Comparison of ENCODE assay signal across 1 cellular context in genomic region chr4:151296227-151296626, GRCh38.
TF ChIP-seq lines count a peak whose summit lies in the region.

No MANE protein-coding gene starts in this region.

TF ChIP-seq in HepG2, 621 proteins besides CTCF, POLR2A, EP300 and RAD21 (continued from another document):
- TF ChIP-seq PTBP1 (IDR thresholded peaks at IDR 0.05; ENCODE audit: low read depth, low read length, poor library complexity, severe bottlenecking): no peak
- no peak for TF ChIP-seq ZNF230 (CRISPR knock-in tag; IDR thresholded peaks at IDR 0.05)
- no peak for TF ChIP-seq ZNF841 (CRISPR knock-in tag; IDR thresholded peaks at IDR 0.05; ENCODE audit: borderline replicate concordance)
- TF ChIP-seq ARHGAP35 (CRISPR knock-in tag; IDR thresholded peaks at IDR 0.05; ENCODE audit: borderline replicate concordance): no peak
- TF ChIP-seq FOXC1 (CRISPR knock-in tag; IDR thresholded peaks at IDR 0.05; ENCODE audit: borderline replicate concordance): no peak
- TF ChIP-seq RNF219 (CRISPR knock-in tag; IDR thresholded peaks at IDR 0.05): no peak
- no peak for TF ChIP-seq ZNF18 (CRISPR knock-in tag; IDR thresholded peaks at IDR 0.05; ENCODE audit: insufficient replicate concordance)
- TF ChIP-seq MXI1 (IDR thresholded peaks at IDR 0.05; ENCODE audit: borderline replicate concordance, low read depth, low read length): no peak
- TF ChIP-seq ZNF788 (CRISPR knock-in tag; IDR thresholded peaks at IDR 0.05; ENCODE audit: borderline replicate concordance): no peak
- TF ChIP-seq ZNF414 (CRISPR knock-in tag; IDR thresholded peaks at IDR 0.05): no peak
- no peak for TF ChIP-seq TARDBP (CRISPR knock-in tag; IDR thresholded peaks at IDR 0.05)
- no peak for TF ChIP-seq FOXO4 (CRISPR knock-in tag; conservative IDR thresholded peaks at IDR 0.05)
- no peak for TF ChIP-seq HNRNPH1 (optimal IDR thresholded peaks at IDR 0.05; ENCODE audit: low read depth, low read length)
- TF ChIP-seq ONECUT2 (CRISPR knock-in tag; IDR thresholded peaks at IDR 0.05): peak; percentile 61; the same call in 1 of the 2 replicates
- no peak for TF ChIP-seq ZSCAN5A (CRISPR knock-in tag; IDR thresholded peaks at IDR 0.05; ENCODE audit: borderline replicate concordance)
- no peak for TF ChIP-seq ZMAT3 (CRISPR knock-in tag; conservative IDR thresholded peaks at IDR 0.05)
- peak; percentile 66 for TF ChIP-seq RFX5 (IDR thresholded peaks at IDR 0.05; ENCODE audit: low read depth, low read length)
- TF ChIP-seq ZNF790 (CRISPR knock-in tag; IDR thresholded peaks at IDR 0.05; ENCODE audit: borderline replicate concordance): no peak
- no peak for TF ChIP-seq ZXDC (CRISPR knock-in tag; IDR thresholded peaks at IDR 0.05)
- TF ChIP-seq ZSCAN29 (CRISPR knock-in tag; conservative IDR thresholded peaks at IDR 0.05): no peak
- TF ChIP-seq ZNF597 (CRISPR knock-in tag; IDR thresholded peaks at IDR 0.05): no peak
- TF ChIP-seq MAFK (conservative IDR thresholded peaks at IDR 0.05 in 1 of 2, IDR thresholded peaks at IDR 0.05 in 1 of 2; ENCODE audit: low read length in 2 of 2): no peak
- TF ChIP-seq NR2F1 (CRISPR knock-in tag; IDR thresholded peaks at IDR 0.05): no peak
- TF ChIP-seq ZNF605 (CRISPR knock-in tag; IDR thresholded peaks at IDR 0.05): no peak
- no peak for TF ChIP-seq ZNF12 (CRISPR knock-in tag; IDR thresholded peaks at IDR 0.05)
- TF ChIP-seq NPAS2 (CRISPR knock-in tag; IDR thresholded peaks at IDR 0.05; ENCODE audit: borderline replicate concordance): no peak
- TF ChIP-seq ZNF136 (CRISPR knock-in tag; IDR thresholded peaks at IDR 0.05; ENCODE audit: low read depth): no peak
- no peak for TF ChIP-seq ISX (CRISPR knock-in tag; conservative IDR thresholded peaks at IDR 0.05)
- no peak for TF ChIP-seq RFX3 (CRISPR knock-in tag; IDR thresholded peaks at IDR 0.05)
- no peak for TF ChIP-seq E2F5 (CRISPR knock-in tag; conservative IDR thresholded peaks at IDR 0.05)
- no peak for TF ChIP-seq ZBTB43 (CRISPR knock-in tag; conservative IDR thresholded peaks at IDR 0.05)
- TF ChIP-seq ZNF629 (CRISPR knock-in tag; conservative IDR thresholded peaks at IDR 0.05): no peak
- TF ChIP-seq ZNF557 (CRISPR knock-in tag; IDR thresholded peaks at IDR 0.05): no peak
- no peak for TF ChIP-seq ZNF598 (CRISPR knock-in tag; IDR thresholded peaks at IDR 0.05; ENCODE audit: borderline replicate concordance)
- peak; percentile 54; the same call in 1 of the 2 replicates for TF ChIP-seq PATZ1 (CRISPR knock-in tag; IDR thresholded peaks at IDR 0.05)
- TF ChIP-seq ZNF34 (CRISPR knock-in tag; IDR thresholded peaks at IDR 0.05; ENCODE audit: borderline replicate concordance): no peak
- TF ChIP-seq FOXP4 (CRISPR knock-in tag; IDR thresholded peaks at IDR 0.05): peak; percentile 35; the same call in 1 of the 2 replicates
